In the genomic region with DNA sequence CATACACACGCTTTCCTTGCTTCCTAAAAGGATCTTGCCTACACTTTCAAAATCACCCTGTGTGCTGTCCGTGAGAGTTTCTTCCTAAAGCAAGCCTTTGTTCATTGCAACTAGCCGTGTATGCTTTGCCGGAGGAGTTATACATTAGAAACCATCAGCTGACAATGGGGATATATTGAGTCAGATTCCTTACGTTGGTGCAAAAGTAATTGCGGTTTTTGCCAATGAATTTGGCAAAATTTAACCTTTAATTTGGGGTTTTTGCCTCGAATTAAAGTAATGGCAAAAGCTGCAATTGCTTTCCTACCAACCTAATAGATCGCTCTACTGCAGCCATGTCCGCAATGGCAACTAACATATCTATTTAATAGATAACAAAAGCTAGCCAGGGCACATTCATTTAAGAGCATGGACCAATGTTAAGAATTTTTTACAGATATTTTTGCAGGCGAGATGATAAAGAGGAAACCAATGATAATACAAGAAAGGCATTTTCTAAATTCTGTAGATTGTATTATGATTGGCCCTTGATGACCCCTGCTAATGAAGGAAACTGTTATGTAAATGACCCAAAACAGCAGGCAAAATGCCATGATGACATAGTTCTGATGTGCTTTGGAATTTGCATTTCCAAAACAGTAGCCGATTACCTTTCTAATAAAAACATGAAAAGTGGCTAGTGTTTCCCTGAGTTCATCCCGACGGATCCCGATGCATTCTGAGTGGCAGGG, we compare ENCODE assay signal across 21 cellular contexts.
DNase-seq lines count a peak whose midpoint lies in the region; ATAC-seq and TF ChIP-seq lines count a peak whose summit lies in the region.
"Had no signal": no experiment of that assay in that cellular context is flagged by ENCODE, and none has a peak within 500 bp of the region (broad histone marks: within the 10 kb centered on the region; RNA-seq: fewer than 3 reads in every experiment).

No MANE protein-coding gene starts in this region.

- H3K27me3 ChIP-seq in BE2C: no peaks in the 10 kb centered on the region
- no peaks in the 10 kb centered on the region for H3K27me3 ChIP-seq in right cardiac atrium (ENCODE audit: control insufficient read depth, insufficient read depth)
- H3K27me3 ChIP-seq: BLaER1 treated with 17β-estradiol and CSF1 and Interleukin-3, amounts not matched to agents 10 nM and 100 nM had no signal

- H3K27ac ChIP-seq in right cardiac atrium (ENCODE audit: low read length): no peak overlapping the region
- H3K27ac ChIP-seq: BLaER1 treated with 17β-estradiol and CSF1 and Interleukin-3, amounts not matched to agents 10 nM and 100 nM; HL-60; SK-N-MC had no signal

- CTCF ChIA-PET in HEK293T (lab: Yijun Ruan, JAX): no interaction called here

- DNase-seq in HEK293T (ENCODE audit: extremely low spot score) (no peak), SK-MEL-5 (ENCODE audit: low read depth, low spot score) (peak; percentile 13), iPS DF 4.7 (ENCODE audit: extremely low read depth, low spot score) (peak; percentile 36), BE2C (no peak), GM19238 (ENCODE audit: insufficient read length, low spot score) (no peak), right cardiac atrium (no peak)
- DNase-seq: ACHN; CD4-positive, alpha-beta memory T cell; DND-41; HFFc6; MV-4-11; NCI-H1694; NCI-H2081 treated with DMSO at 0.1 percent for 48 hours; NCI-H2171 treated with DMSO at 0.1 percent for 48 hours; NCI-H526 treated with DMSO at 0.1 percent for 48 hours; SHP77; SW 1271 had no signal

- ATAC-seq in HG02840 (IDR thresholded peaks at IDR 0.05; ENCODE audit: low FRiP score, unreplicated experiment) (no peak), right cardiac atrium (no peak)

- intact Hi-C loops in right cardiac atrium (cut with DNase I): no loop called here

- H3K9me3 ChIP-seq in BE2C (no peaks in the 10 kb centered on the region), right cardiac atrium (ENCODE audit: control insufficient read depth, low read length) (no peaks in the 10 kb centered on the region)

- H3K4me1 ChIP-seq in BE2C: no peaks in the 10 kb centered on the region
- H3K4me1 ChIP-seq in right cardiac atrium (ENCODE audit: control insufficient read depth, insufficient read depth, low read length): no peaks in the 10 kb centered on the region

- WGBS in right cardiac atrium: 80% methylated on average over 14 of the region's 14 CpGs

- in situ Hi-C loops in SK-MEL-5 (cut with HindIII; ENCODE audit: low pct_unique_long_range_greater_than_20kb, low sequenced_read_pairs): no loop called here

- TF ChIP-seq CTCF in BE2C (IDR thresholded peaks at IDR 0.05; ENCODE audit: low read depth, low read length): no peak

- H3K4me3 ChIP-seq in BE2C (ENCODE audit: low read depth, low read length) (no peak overlapping the region), right cardiac atrium (ENCODE audit: low read length) (no peak overlapping the region)
- H3K4me3 ChIP-seq: BLaER1 treated with 17β-estradiol and CSF1 and Interleukin-3, amounts not matched to agents 10 nM and 100 nM; SK-N-MC had no signal

- POLR2A ChIA-PET in HEK293T (lab: Yijun Ruan, JAX): no interaction called here

- no peaks in the 10 kb centered on the region for H3K36me3 ChIP-seq in BE2C
- H3K36me3 ChIP-seq: BLaER1 treated with 17β-estradiol and CSF1 and Interleukin-3, amounts not matched to agents 10 nM and 100 nM had no signal

TF ChIP-seq in HEK293T, 16 proteins besides CTCF, POLR2A, EP300 and RAD21:
- TF ChIP-seq ZNF384 (IDR thresholded peaks at IDR 0.05): no peak
- TF ChIP-seq TARDBP (IDR thresholded peaks at IDR 0.05): no peak
- TF ChIP-seq HDGF (IDR thresholded peaks at IDR 0.05; ENCODE audit: borderline replicate concordance): no peak
- TF ChIP-seq FOXM1 (IDR thresholded peaks at IDR 0.05; ENCODE audit: borderline replicate concordance): no peak
- TF ChIP-seq, protein P1, sequence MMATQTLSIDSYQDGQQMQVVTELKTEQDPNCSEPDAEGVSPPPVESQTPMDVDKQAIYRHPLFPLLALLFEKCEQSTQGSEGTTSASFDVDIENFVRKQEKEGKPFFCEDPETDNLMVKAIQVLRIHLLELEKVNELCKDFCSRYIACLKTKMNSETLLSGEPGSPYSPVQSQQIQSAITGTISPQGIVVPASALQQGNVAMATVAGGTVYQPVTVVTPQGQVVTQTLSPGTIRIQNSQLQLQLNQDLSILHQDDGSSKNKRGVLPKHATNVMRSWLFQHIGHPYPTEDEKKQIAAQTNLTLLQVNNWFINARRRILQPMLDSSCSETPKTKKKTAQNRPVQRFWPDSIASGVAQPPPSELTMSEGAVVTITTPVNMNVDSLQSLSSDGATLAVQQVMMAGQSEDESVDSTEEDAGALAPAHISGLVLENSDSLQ (IDR thresholded peaks at IDR 0.05): no peak
- TF ChIP-seq LEF1 (IDR thresholded peaks at IDR 0.05; ENCODE audit: borderline replicate concordance): no peak
- peak; percentile 72; the same call in 1 of the 2 replicates for TF ChIP-seq ELF4 (IDR thresholded peaks at IDR 0.05)

Comparison
In these comparisons a context has a peak if more than half of its experiments do, and no peak if none do; other contexts are left out.
1. DNase-seq: peak in SK-MEL-5 (single experiment) and iPS DF 4.7 (single experiment); none in HEK293T (single experiment), BE2C (single experiment), GM19238 (single experiment) and right cardiac atrium (0 of 3).